Comparison of ENCODE assay signal across 9 cellular contexts in the genomic region with DNA sequence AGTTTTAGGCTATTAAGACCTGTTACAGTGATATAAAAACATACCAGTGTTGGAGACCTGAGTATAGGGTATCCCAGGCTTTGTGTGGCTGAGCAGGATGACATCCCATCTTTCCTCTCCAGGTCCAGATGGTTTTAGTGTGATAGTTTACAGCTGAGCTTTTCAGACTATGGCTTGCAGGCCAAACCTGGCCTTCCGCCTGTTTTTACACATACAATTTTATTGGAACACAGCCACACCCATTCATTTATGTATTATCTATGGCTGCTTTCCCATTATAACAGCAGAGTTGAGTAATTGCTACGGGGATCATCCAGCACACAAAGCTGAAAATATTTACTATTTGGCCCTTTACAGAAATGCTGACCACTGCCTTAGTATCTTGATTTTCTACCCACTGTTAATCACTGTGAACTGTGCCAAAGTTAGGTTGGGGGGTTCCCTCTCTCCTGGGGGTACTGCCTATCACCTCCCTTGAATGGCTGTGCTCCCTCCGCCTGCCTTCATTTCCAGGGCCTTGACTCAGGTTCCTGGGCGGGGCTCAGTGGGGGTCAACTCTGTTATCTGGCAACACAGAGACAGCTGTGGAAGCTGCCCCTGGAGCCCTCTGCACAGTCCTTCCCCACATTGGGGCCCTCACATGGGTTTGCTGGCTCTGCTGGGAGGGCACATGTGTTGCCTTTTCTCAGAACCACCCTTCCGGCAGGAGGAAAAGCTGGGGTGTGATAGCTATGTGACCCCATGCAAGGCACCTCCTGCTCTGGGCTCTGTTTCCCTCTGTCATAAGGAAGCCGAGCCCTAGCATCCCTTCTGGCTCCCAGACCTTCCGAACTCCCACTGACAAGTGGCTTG. TPM values are rescaled to one million over a fixed set of nuclear protein-coding genes. Genes with fewer than 3 reads are reported as not detected.
DNase-seq lines count a peak whose midpoint lies in the region; ATAC-seq and TF ChIP-seq lines count a peak whose summit lies in the region.
"Had no signal": no experiment of that assay in that cellular context is flagged by ENCODE, and none has a peak within 500 bp of the region (broad histone marks: within the 10 kb centered on the region; RNA-seq: fewer than 3 reads in every experiment).

No MANE protein-coding gene starts in this region.

- H3K4me1 Mint-ChIP-seq in chondrocyte (ENCODE audit: low read depth) = peaks cover 84% of the 10 kb centered on the region

- peak overlapping the region; percentile 43 for H3K27ac Mint-ChIP-seq in chondrocyte (ENCODE audit: unreplicated experiment)

- peaks cover 5% of the 10 kb centered on the region for H3K36me3 Mint-ChIP-seq in chondrocyte (ENCODE audit: low read depth)

- CTCF ChIA-PET in PC-3 (lab: Charles Lee) = no interaction called here

- H3K9ac ChIP-seq in PC-3 (ENCODE audit: low read length) = no peak overlapping the region

- H3K9me3 ChIP-seq in PC-3 (ENCODE audit: low read length) = no peaks in the 10 kb centered on the region

- H3K9me2 ChIP-seq in PC-3 (replicated peaks; ENCODE audit: low read length) = no peaks in the 10 kb centered on the region

- H3K9me3 Mint-ChIP-seq in chondrocyte (ENCODE audit: low read depth) = peaks cover 9% of the 10 kb centered on the region

- H3K79me2 ChIP-seq in PC-3 (ENCODE audit: low read length) = no peaks in the 10 kb centered on the region

- TF ChIP-seq CTCF in chondrocyte (IDR thresholded peaks at IDR 0.05) = no peak
- TF ChIP-seq CTCF in PC-3 (conservative IDR thresholded peaks at IDR 0.05; ENCODE audit: low read depth, low read length) = no peak

- POLR2A ChIA-PET in PC-3 (lab: Charles Lee; ENCODE audit: unreplicated experiment) = no interaction called here

- H3K4me1 ChIP-seq in urinary bladder (ENCODE audit: insufficient read depth) (peaks cover 9% of the 10 kb centered on the region), PC-3 (ENCODE audit: insufficient read depth, low read length) (no peaks in the 10 kb centered on the region)

- BruUV-seq in PC-3 (replicated peaks; lab: Mats Ljungman, UMichigan) = no TSS peak

- 48% methylated on average over 7 of the region's 7 CpGs for WGBS in urinary bladder

- H3K4me2 ChIP-seq in PC-3 (ENCODE audit: low read length) = no peak overlapping the region

- H3K4me3 Mint-ChIP-seq in chondrocyte (ENCODE audit: unreplicated experiment) = no peak overlapping the region

- no peaks in the 10 kb centered on the region for H3K27me3 ChIP-seq in PC-3 (ENCODE audit: low read length)

- H3K27ac ChIP-seq in urinary bladder (ENCODE audit: low read depth) = peak overlapping the region; percentile 76
- H3K27ac ChIP-seq in PC-3 (ENCODE audit: low read length) = no peak overlapping the region

- ATAC-seq in PC-3 = no peak

- intact Hi-C loops in PC-3 (cut with micrococcal nuclease) = no loop called here

- no peaks in the 10 kb centered on the region for H3K27me3 Mint-ChIP-seq in chondrocyte (ENCODE audit: low read depth)

- H3K36me3 ChIP-seq in urinary bladder (ENCODE audit: insufficient read depth) = no peaks in the 10 kb centered on the region
- no peaks in the 10 kb centered on the region for H3K36me3 ChIP-seq in PC-3 (ENCODE audit: low read depth, low read length)

- DNase-seq in activated effector memory CD4-positive, alpha-beta T cell treated with anti-CD3 and anti-CD28 coated beads, Interleukin-2, amount 50 U/mL, for 16 hours = peak; percentile 65
- DNase-seq in activated effector memory CD4-positive, alpha-beta T cell treated with Interleukin-2 at 50 U/mL for 16 hours = no peak
- no peak for DNase-seq in chondrocyte (ENCODE audit: low spot score)
- DNase-seq in lung microvascular endothelial cell (ENCODE audit: low read depth in 2 of 2) = peak; percentile 70 to 97
- DNase-seq in PC-3 = no peak
- DNase-seq in NCI-H2227 (lab: John Stamatoyannopoulos, UW; ENCODE audit: unreplicated experiment) = no peak
- no peak for DNase-seq in CD1c-positive myeloid dendritic cell (ENCODE audit: extremely low spot score)
- DNase-seq: DND-41 had no signal

- H2AFZ ChIP-seq in PC-3 (ENCODE audit: low read length) = no peak overlapping the region

- no peaks in the 10 kb centered on the region for H4K20me1 ChIP-seq in PC-3 (ENCODE audit: low read length)

- no peak overlapping the region for H3K4me3 ChIP-seq in urinary bladder (ENCODE audit: low read depth, low read length)
- H3K4me3 ChIP-seq in PC-3 (ENCODE audit: low read length) = no peak overlapping the region

- no peaks in the 10 kb centered on the region for H3F3A ChIP-seq in PC-3 (ENCODE audit: low read length, unreplicated experiment)

RNA-seq across cellular contexts. Expression of a gene that starts 40.3 kb away (rescaled TPM):
- 0.07 TPM in 1 of 3 replicates, not detected in the others for total RNA-seq in chondrocyte
- under 0.01 TPM in 1 of 2 replicates, not detected in the other for total RNA-seq in lung microvascular endothelial cell
- 0.16 TPM for total RNA-seq in urinary bladder
- not detected for polyA plus RNA-seq in urinary bladder
- total RNA-seq in PC-3 (2014; rRNA removed) = not detected in 2 replicates

RNA-seq across cellular contexts. Expression of a gene that starts 43.3 kb away (rescaled TPM):
- total RNA-seq in chondrocyte (23.0 to 57.4 TPM (median 53.8 TPM) in 3 replicates), lung microvascular endothelial cell (35.7 and 60.9 TPM in 2 replicates), urinary bladder (26.4 TPM), PC-3 (2014; rRNA removed) (not detected in 2 replicates)
- polyA plus RNA-seq in urinary bladder = 65.1 TPM

Comparison
In these comparisons a context has a peak if more than half of its experiments do, and no peak if none do; other contexts are left out.
1. DNase-seq: peak in activated effector memory CD4-positive, alpha-beta T cell treated with anti-CD3 and anti-CD28 coated beads, Interleukin-2, amount 50 U/mL, for 16 hours (single experiment) and lung microvascular endothelial cell (2 of 2); none in activated effector memory CD4-positive, alpha-beta T cell treated with Interleukin-2 at 50 U/mL for 16 hours (single experiment), chondrocyte (single experiment), PC-3 (single experiment), NCI-H2227 (single experiment) and CD1c-positive myeloid dendritic cell (single experiment).
2. RNA of a gene that starts 43.3 kb away (total RNA-seq): 35.7 to 60.9 TPM in lung microvascular endothelial cell, 23.0 to 57.4 TPM in chondrocyte and 26.4 TPM in urinary bladder (single experiment); not detected in PC-3; every median in the first group is over 10 times any median in the second.